In the genomic region with DNA sequence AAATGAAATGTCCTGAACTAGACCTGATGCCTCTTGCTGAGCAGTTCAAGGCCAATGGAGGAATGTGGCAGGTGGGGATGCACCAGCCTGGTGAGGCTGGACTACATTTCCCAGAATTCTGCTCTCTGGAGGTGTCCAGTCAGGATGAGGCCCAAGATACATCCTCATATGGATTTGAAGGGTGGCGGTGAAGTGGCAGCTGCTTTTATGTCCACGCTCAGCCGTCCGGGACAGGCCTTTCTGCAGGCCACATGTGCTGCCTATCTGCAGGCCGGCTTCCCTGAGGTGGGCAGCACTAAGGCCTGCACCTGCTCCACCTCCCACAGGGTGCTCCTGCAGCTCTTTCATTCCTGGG, we compare ENCODE assay signal across 1 cellular context.
TF ChIP-seq lines count a peak whose summit lies in the region.

No MANE protein-coding gene starts in this region.

TF ChIP-seq in HCT116, 20 proteins besides CTCF, POLR2A, EP300 and RAD21 (continued from another document):
- TF ChIP-seq, protein P1, sequence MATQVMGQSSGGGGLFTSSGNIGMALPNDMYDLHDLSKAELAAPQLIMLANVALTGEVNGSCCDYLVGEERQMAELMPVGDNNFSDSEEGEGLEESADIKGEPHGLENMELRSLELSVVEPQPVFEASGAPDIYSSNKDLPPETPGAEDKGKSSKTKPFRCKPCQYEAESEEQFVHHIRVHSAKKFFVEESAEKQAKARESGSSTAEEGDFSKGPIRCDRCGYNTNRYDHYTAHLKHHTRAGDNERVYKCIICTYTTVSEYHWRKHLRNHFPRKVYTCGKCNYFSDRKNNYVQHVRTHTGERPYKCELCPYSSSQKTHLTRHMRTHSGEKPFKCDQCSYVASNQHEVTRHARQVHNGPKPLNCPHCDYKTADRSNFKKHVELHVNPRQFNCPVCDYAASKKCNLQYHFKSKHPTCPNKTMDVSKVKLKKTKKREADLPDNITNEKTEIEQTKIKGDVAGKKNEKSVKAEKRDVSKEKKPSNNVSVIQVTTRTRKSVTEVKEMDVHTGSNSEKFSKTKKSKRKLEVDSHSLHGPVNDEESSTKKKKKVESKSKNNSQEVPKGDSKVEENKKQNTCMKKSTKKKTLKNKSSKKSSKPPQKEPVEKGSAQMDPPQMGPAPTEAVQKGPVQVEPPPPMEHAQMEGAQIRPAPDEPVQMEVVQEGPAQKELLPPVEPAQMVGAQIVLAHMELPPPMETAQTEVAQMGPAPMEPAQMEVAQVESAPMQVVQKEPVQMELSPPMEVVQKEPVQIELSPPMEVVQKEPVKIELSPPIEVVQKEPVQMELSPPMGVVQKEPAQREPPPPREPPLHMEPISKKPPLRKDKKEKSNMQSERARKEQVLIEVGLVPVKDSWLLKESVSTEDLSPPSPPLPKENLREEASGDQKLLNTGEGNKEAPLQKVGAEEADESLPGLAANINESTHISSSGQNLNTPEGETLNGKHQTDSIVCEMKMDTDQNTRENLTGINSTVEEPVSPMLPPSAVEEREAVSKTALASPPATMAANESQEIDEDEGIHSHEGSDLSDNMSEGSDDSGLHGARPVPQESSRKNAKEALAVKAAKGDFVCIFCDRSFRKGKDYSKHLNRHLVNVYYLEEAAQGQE (IDR thresholded peaks at IDR 0.05; ENCODE audit: low read depth), result no peak
- TF ChIP-seq EZH2phosphoT487 (IDR thresholded peaks at IDR 0.05; ENCODE audit: borderline replicate concordance) (no peak), ELF1 (IDR thresholded peaks at IDR 0.05; ENCODE audit: borderline replicate concordance, low read depth) (no peak), POLR2AphosphoS5 (IDR thresholded peaks at IDR 0.05; ENCODE audit: low read depth, low read length) (no peak), TCF7L2 (IDR thresholded peaks at IDR 0.05; ENCODE audit: borderline replicate concordance, extremely low read depth, insufficient read depth, insufficient read length) (no peak), ZNF274 (IDR thresholded peaks at IDR 0.05; ENCODE audit: low read depth, low read length) (no peak)
- TF ChIP-seq, protein P2, sequence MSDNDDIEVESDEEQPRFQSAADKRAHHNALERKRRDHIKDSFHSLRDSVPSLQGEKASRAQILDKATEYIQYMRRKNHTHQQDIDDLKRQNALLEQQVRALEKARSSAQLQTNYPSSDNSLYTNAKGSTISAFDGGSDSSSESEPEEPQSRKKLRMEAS (IDR thresholded peaks at IDR 0.05), result no peak
